Comparison of ENCODE assay signal across 9 cellular contexts in the genomic region with DNA sequence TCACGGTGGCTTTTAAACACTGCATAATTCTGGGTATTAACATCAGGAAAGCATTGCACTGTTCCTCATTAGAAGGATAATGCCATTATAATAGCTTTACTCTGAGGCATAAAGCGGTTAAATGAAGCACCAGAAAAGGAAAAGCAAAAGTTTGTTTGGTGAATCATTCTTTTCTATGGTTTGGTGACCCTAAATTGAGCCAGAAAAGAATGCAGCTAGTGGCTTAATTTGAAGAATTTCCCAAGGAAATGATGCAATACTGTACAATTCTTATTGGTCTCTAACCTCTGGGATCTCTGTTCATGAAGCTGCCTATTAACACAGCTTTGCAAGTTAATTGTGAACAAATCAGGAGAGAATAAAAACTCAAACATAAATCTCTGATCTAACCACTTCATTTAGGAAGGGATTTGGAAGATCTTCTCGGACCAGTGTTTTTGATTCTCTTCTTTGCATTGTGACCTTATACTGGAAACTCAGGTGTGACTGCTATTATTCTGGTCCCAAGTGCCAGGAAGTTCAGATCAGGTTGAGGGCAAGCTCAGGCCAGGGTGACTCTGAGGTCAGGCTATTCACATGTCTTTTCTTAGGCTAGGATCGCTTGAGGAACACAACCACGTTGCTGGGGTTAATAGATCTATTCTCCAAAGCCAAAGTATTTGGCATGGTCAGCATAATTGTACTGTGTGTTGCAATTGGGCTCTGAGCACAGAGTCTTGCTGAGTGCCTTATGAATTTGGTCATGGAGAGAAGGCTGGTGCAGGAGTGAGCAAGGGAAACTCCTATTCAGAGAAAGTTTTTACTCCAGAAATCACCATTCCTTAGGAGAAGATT. TPM values are rescaled to one million over a fixed set of nuclear protein-coding genes. Genes with fewer than 3 reads are reported as not detected.
A peak's percentile ranks its signal among the peaks of the same experiment; 100 is the strongest.
DNase-seq lines count a peak whose midpoint lies in the region; ATAC-seq and TF ChIP-seq lines count a peak whose summit lies in the region.
"Had no signal": no experiment of that assay in that cellular context is flagged by ENCODE, and none has a peak within 500 bp of the region (broad histone marks: within the 10 kb centered on the region; RNA-seq: fewer than 3 reads in every experiment).

No MANE protein-coding gene starts in this region.

- intact Hi-C loops in activated CD4-positive, alpha-beta T cell treated with anti-CD3 and anti-CD28 coated beads, Interleukin-2, amount 10 ng/mL, durations not matched to agents 24 days and 14 days (cut with micrococcal nuclease): no loop called here
- intact Hi-C loops in activated B cell treated with CpG ODN at 0.5 μM for 24 hours (cut with micrococcal nuclease) (no loop called here), left cardiac atrium (cut with DNase I) (no loop called here), ovary (cut with DNase I) (no loop called here)

- H3K9me3 ChIP-seq in thoracic aorta (no peaks in the 10 kb centered on the region), ovary (no peaks in the 10 kb centered on the region)

- H3K27ac ChIP-seq in thoracic aorta (peak overlapping the region in 1 of 2 donors; percentile 6), ovary (no peak overlapping the region)

- H3K27me3 ChIP-seq in thoracic aorta (replicated peaks; ENCODE audit: insufficient read depth) (no peaks in the 10 kb centered on the region), ovary (no peaks in the 10 kb centered on the region)

- H3K27ac Mint-ChIP-seq in activated CD4-positive, alpha-beta T cell treated with anti-CD3 and anti-CD28 coated beads, Interleukin-2, amount 10 ng/mL, durations not matched to agents 24 days and 14 days: peak overlapping the region; percentile 49
- H3K27ac Mint-ChIP-seq in activated B cell treated with CpG ODN at 0.5 μM for 24 hours: peak overlapping the region; percentile 32
- H3K27ac Mint-ChIP-seq: CD14-positive monocyte had no signal

- peaks cover 37% of the 10 kb centered on the region for H3K4me1 Mint-ChIP-seq in activated CD4-positive, alpha-beta T cell treated with anti-CD3 and anti-CD28 coated beads, Interleukin-2, amount 10 ng/mL, durations not matched to agents 24 days and 14 days
- peaks cover 24% of the 10 kb centered on the region for H3K4me1 Mint-ChIP-seq in activated B cell treated with CpG ODN at 0.5 μM for 24 hours

- WGBS in ovary, 3 donors: 14 to 32% (median 26%) methylated on average over 5 of the region's 5 CpGs

- no peak for TF ChIP-seq POLR2A in ovary (IDR thresholded peaks at IDR 0.05)

- H3K27me3 Mint-ChIP-seq in activated CD4-positive, alpha-beta T cell treated with anti-CD3 and anti-CD28 coated beads, Interleukin-2, amount 10 ng/mL, durations not matched to agents 24 days and 14 days: peaks cover 16% of the 10 kb centered on the region
- peaks cover 12% of the 10 kb centered on the region for H3K27me3 Mint-ChIP-seq in activated B cell treated with CpG ODN at 0.5 μM for 24 hours

- H3K4me3 ChIP-seq in thoracic aorta (peak overlapping the region; percentile 5), ovary (no peak overlapping the region)

- TF ChIP-seq CTCF in activated B cell treated with CpG ODN at 0.5 μM for 24 hours (IDR thresholded peaks at IDR 0.05): no peak
- TF ChIP-seq CTCF in thoracic aorta (IDR thresholded peaks at IDR 0.05): no peak
- no peak for TF ChIP-seq CTCF in ovary (IDR thresholded peaks at IDR 0.05)

- TF ChIP-seq EP300 in ovary (IDR thresholded peaks at IDR 0.05): no peak

- POLR2A ChIA-PET in activated B cell treated with CpG ODN at 0.5 μM for 24 hours (lab: Charles Lee): interaction anchor here (0.6 to 0.9 kb wide), 2 partner anchors 12 to 629 kb away, joined by 3 to 7 read pairs; no protein-coding TSS in a partner anchor

- no peaks in the 10 kb centered on the region for H3K36me3 Mint-ChIP-seq in activated CD4-positive, alpha-beta T cell treated with anti-CD3 and anti-CD28 coated beads, Interleukin-2, amount 10 ng/mL, durations not matched to agents 24 days and 14 days (ENCODE audit: low read depth)
- H3K36me3 Mint-ChIP-seq in activated B cell treated with CpG ODN at 0.5 μM for 24 hours (ENCODE audit: low read depth): no peaks in the 10 kb centered on the region
- H3K36me3 Mint-ChIP-seq: CD14-positive monocyte had no signal

- H3K4me1 ChIP-seq in thoracic aorta (ENCODE audit: control insufficient read depth in 1 of 2, low read depth in 2 of 2) (peaks cover 3 to 31% of the 10 kb centered on the region in 2 donors), ovary (ENCODE audit: insufficient read depth) (peaks cover 3% of the 10 kb centered on the region)

- peaks cover 3% of the 10 kb centered on the region for H3K9me3 Mint-ChIP-seq in activated CD4-positive, alpha-beta T cell treated with anti-CD3 and anti-CD28 coated beads, Interleukin-2, amount 10 ng/mL, durations not matched to agents 24 days and 14 days
- peaks cover 4% of the 10 kb centered on the region for H3K9me3 Mint-ChIP-seq in activated B cell treated with CpG ODN at 0.5 μM for 24 hours

- H3K36me3 ChIP-seq in thoracic aorta (no peaks in the 10 kb centered on the region), ovary (no peaks in the 10 kb centered on the region)

- CTCF ChIA-PET in activated B cell treated with CpG ODN at 0.5 μM for 24 hours (lab: Charles Lee): no interaction called here

- peak overlapping the region; percentile 8 for H3K4me3 Mint-ChIP-seq in activated CD4-positive, alpha-beta T cell treated with anti-CD3 and anti-CD28 coated beads, Interleukin-2, amount 10 ng/mL, durations not matched to agents 24 days and 14 days
- no peak overlapping the region for H3K4me3 Mint-ChIP-seq in activated B cell treated with CpG ODN at 0.5 μM for 24 hours
- H3K4me3 Mint-ChIP-seq: CD14-positive monocyte had no signal

- DNase-seq in activated CD4-positive, alpha-beta T cell treated with anti-CD3 and anti-CD28 coated beads, Interleukin-2, amount 10 ng/mL, durations not matched to agents 24 days and 14 days: no peak
- no peak for DNase-seq in activated CD4-positive, alpha-beta T cell treated with anti-CD3 and anti-CD28 coated beads, Interleukin-2, amount 50 U/mL, for 1 hour
- DNase-seq in activated B cell treated with CpG ODN at 0.5 μM for 24 hours (no peak), left cardiac atrium (no peak), thoracic aorta (ENCODE audit: low spot score) (no peak), mucosa of gallbladder (ENCODE audit: low spot score) (no peak), ovary (no peak)

- ATAC-seq in activated B cell treated with CpG ODN at 0.5 μM for 24 hours (ENCODE audit: low read depth) (no peak), left cardiac atrium (peak; percentile 82 to 94), thoracic aorta (ENCODE audit: insufficient number of reproducible peaks, low FRiP score, low read depth) (peak; percentile 66), HG03159 (IDR thresholded peaks at IDR 0.05; ENCODE audit: unreplicated experiment) (no peak)

RNA-seq across cellular contexts. Expression of a gene that starts 11.3 kb away (rescaled TPM):
- total RNA-seq in activated CD4-positive, alpha-beta T cell treated with anti-CD3 and anti-CD28 coated beads, Interleukin-2, amount 10 ng/mL, durations not matched to agents 24 days and 14 days: 81.1 and 84.1 TPM in 2 replicates
- total RNA-seq in activated B cell treated with CpG ODN at 0.5 μM for 24 hours: 82.6 and 102 TPM in 2 replicates
- 10 to 100 TPM; 44.1 to 59.0 TPM for total RNA-seq in left cardiac atrium
- total RNA-seq in thoracic aorta: 10 to 100 TPM; 46.4 to 67.8 TPM
- 90.0 TPM for total RNA-seq in mucosa of gallbladder
- total RNA-seq in ovary: 10 to 100 TPM; 44.8 to 99.1 (median 69.9) TPM
- 10 to 100 TPM; 20.5 to 41.1 TPM for polyA plus RNA-seq in ovary

Comparison
In these comparisons a context has a peak if more than half of its experiments do, and no peak if none do; other contexts are left out.
1. ATAC-seq: peak in left cardiac atrium (2 of 2) and thoracic aorta (single experiment); none in activated B cell treated with CpG ODN at 0.5 μM for 24 hours (single experiment) and HG03159 (single experiment).